Comparison of ENCODE assay signal across 17 cellular contexts in the genomic region with DNA sequence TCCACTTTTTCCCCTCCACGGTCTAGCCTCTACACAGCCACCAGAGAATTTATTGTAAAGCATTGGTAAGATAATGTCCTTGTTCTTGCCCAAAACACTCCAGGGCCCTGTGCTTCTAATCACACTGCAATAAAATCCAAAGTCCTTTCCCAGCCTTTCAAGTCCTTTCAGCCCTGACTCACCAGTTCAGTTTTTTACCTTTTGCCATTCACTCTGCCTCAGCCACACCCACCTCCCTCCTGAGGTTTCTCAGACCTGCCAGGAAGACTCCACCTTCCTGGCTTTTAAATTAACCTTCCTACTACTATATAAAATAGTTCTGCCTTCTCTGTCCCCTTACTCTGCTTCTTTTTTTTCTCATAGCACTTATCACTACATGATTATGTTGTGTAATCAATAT.
A peak's percentile ranks its signal among the peaks of the same experiment; 100 is the strongest.
DNase-seq lines count a peak whose midpoint lies in the region; TF ChIP-seq lines count a peak whose summit lies in the region.
"Had no signal": no experiment of that assay in that cellular context is flagged by ENCODE, and none has a peak within 500 bp of the region (broad histone marks: within the 10 kb centered on the region; RNA-seq: fewer than 3 reads in every experiment).

No MANE protein-coding gene starts in this region.

- DNase-seq in NCI-H1417 (lab: John Stamatoyannopoulos, UW) (peak in 2 of 3 experiments; percentile 23 to 37), NCI-H1417 treated with DMSO at 0.1 percent for 48 hours (lab: John Stamatoyannopoulos, UW) (no peak), NCI-H526 treated with DMSO at 0.1 percent for 48 hours (lab: John Stamatoyannopoulos, UW) (peak; percentile 91), hepatocyte (ENCODE audit: low spot score) (peak; percentile 77), progenitor cell of endocrine pancreas (ENCODE audit: low spot score, unreplicated experiment) (no peak), NOMO-1 (lab: John Stamatoyannopoulos, UW; ENCODE audit: unreplicated experiment in 2 of 2) (no peak), SK-N-DZ (ENCODE audit: low spot score) (no peak), epidermal melanocyte (ENCODE audit: insufficient read length, low spot score) (no peak)
- DNase-seq: activated naive CD4-positive, alpha-beta T cell treated with anti-CD3 and anti-CD28 coated beads, Interleukin-2, amount 50 U/mL, for 16 hours; CD4-positive, alpha-beta T cell; effector memory CD4-positive, alpha-beta T cell; NCI-H2227 treated with DMSO at 0.1 percent for 48 hours; Right ventricle myocardium superior; testis had no signal

- H3K27me3 ChIP-seq in hepatocyte = no peaks in the 10 kb centered on the region
- H3K27me3 ChIP-seq: testis had no signal

- peaks cover 4% of the 10 kb centered on the region for H4K20me1 ChIP-seq in hepatocyte (ENCODE audit: insufficient read depth, poor library complexity, severe bottlenecking)

- WGBS in hepatocyte (ENCODE audit: low lambda C conversion rate, missing lambda C conversion rate) = 6% methylated on average over 1 of the region's 1 CpG

- peaks cover 55% of the 10 kb centered on the region for H3K4me1 Mint-ChIP-seq in progenitor cell of endocrine pancreas (ENCODE audit: low read depth)

- H3K4me3 Mint-ChIP-seq in progenitor cell of endocrine pancreas (ENCODE audit: low read depth) = no peak overlapping the region
- H3K4me3 Mint-ChIP-seq: CD4-positive, alpha-beta T cell had no signal

- H3K27me3 Mint-ChIP-seq in progenitor cell of endocrine pancreas = peaks cover 3% of the 10 kb centered on the region

- peak overlapping the region; percentile 54 for H3K4me2 ChIP-seq in hepatocyte
- H3K4me2 ChIP-seq: smooth muscle cell had no signal

- H3K9me3 Mint-ChIP-seq in progenitor cell of endocrine pancreas (ENCODE audit: low read depth) = no peaks in the 10 kb centered on the region
- H3K9me3 Mint-ChIP-seq: CD4-positive, alpha-beta T cell had no signal

- H3K9me3 ChIP-seq in hepatocyte (ENCODE audit: low read depth) = no peaks in the 10 kb centered on the region
- H3K9me3 ChIP-seq: testis had no signal

- peaks cover 4% of the 10 kb centered on the region for H3K79me2 ChIP-seq in hepatocyte

- H3K27ac ChIP-seq in hepatocyte = no peak overlapping the region
- H3K27ac ChIP-seq: HL-60, testis had no signal

- no peaks in the 10 kb centered on the region for H3K36me3 Mint-ChIP-seq in progenitor cell of endocrine pancreas (ENCODE audit: insufficient read depth)

- H3K36me3 ChIP-seq in hepatocyte (replicated peaks; ENCODE audit: insufficient read depth, low read depth) = no peaks in the 10 kb centered on the region

- H2AFZ ChIP-seq in hepatocyte = no peak overlapping the region

- H3K27ac Mint-ChIP-seq in progenitor cell of endocrine pancreas = peak overlapping the region; percentile 69
- H3K27ac Mint-ChIP-seq: CD4-positive, alpha-beta T cell had no signal

- peaks cover 28% of the 10 kb centered on the region for H3K4me1 ChIP-seq in hepatocyte (ENCODE audit: insufficient read depth)

- TF ChIP-seq CTCF in hepatocyte (IDR thresholded peaks at IDR 0.05; ENCODE audit: poor library complexity) = no peak
- no peak for TF ChIP-seq CTCF in progenitor cell of endocrine pancreas (IDR thresholded peaks at IDR 0.05; ENCODE audit: unreplicated experiment)

- no peak overlapping the region for H3K4me3 ChIP-seq in hepatocyte
- H3K4me3 ChIP-seq: lung, smooth muscle cell, testis had no signal

- no peaks in the 10 kb centered on the region for H3K9me2 ChIP-seq in hepatocyte (replicated peaks; ENCODE audit: insufficient read depth)

Comparison
In these comparisons a context has a peak if more than half of its experiments do, and no peak if none do; other contexts are left out.
1. DNase-seq: peak in NCI-H1417 (2 of 3), NCI-H526 treated with DMSO at 0.1 percent for 48 hours (single experiment) and hepatocyte (single experiment); none in NCI-H1417 treated with DMSO at 0.1 percent for 48 hours (single experiment), progenitor cell of endocrine pancreas (single experiment), NOMO-1 (0 of 2), SK-N-DZ (single experiment) and epidermal melanocyte (single experiment).